Comparison of ENCODE assay signal across 32 cellular contexts in genomic region chr7:120864146-120864920, GRCh38. TPM values are rescaled to one million over a fixed set of nuclear protein-coding genes. Genes with fewer than 3 reads are reported as not detected.
A peak's percentile ranks its signal among the peaks of the same experiment; 100 is the strongest.
DNase-seq lines count a peak whose midpoint lies in the region; ATAC-seq lines count a peak whose summit lies in the region.
"Had no signal": no experiment of that assay in that cellular context is flagged by ENCODE, and none has a peak within 500 bp of the region (broad histone marks: within the 10 kb centered on the region; RNA-seq: fewer than 3 reads in every experiment).

No MANE protein-coding gene starts in this region.

- no peak overlapping the region for H3K4me3 ChIP-seq in SJCRH30
- H3K4me3 ChIP-seq: ascending aorta, esophagus squamous epithelium, hepatocyte, MG63, prostate gland, sigmoid colon, vagina had no signal

- H3K36me3 Mint-ChIP-seq in activated CD4-positive, alpha-beta T cell treated with anti-CD3 and anti-CD28 coated beads, Interleukin-2, amount 10 ng/mL, durations not matched to agents 24 days and 14 days (ENCODE audit: low read depth): no peaks in the 10 kb centered on the region
- H3K36me3 Mint-ChIP-seq: activated CD4-positive, alpha-beta memory T cell treated with anti-CD3 and anti-CD28 coated beads for 36 hours; activated naive CD8-positive, alpha-beta T cell; CD4-positive, alpha-beta memory T cell; memory B cell; stimulated activated memory B cell treated with anti-CD40 and anti-IgM and Interleukin-4, amounts not matched to agents 10 μg/mL and 1 μg/mL and 100 μg/mL, for 72 hours had no signal

- peaks cover 46% of the 10 kb centered on the region for H3K4me1 ChIP-seq in SJCRH30
- H3K4me1 ChIP-seq: ascending aorta, esophagus squamous epithelium, prostate gland, sigmoid colon, vagina had no signal

- ATAC-seq in GM18867 (IDR thresholded peaks at IDR 0.05; ENCODE audit: unreplicated experiment) (no peak), GM19463 (IDR thresholded peaks at IDR 0.05; ENCODE audit: unreplicated experiment) (no peak), GM21737 (IDR thresholded peaks at IDR 0.05; ENCODE audit: unreplicated experiment) (no peak), HG03469 (IDR thresholded peaks at IDR 0.05; ENCODE audit: unreplicated experiment) (no peak)
- ATAC-seq: HCT116; left lobe of liver; stimulated activated memory B cell treated with anti-CD40 and anti-IgM and Interleukin-4, amounts not matched to agents 10 μg/mL and 1 μg/mL and 100 μg/mL, for 72 hours had no signal

- no peak overlapping the region for H3K27ac Mint-ChIP-seq in activated CD4-positive, alpha-beta T cell treated with anti-CD3 and anti-CD28 coated beads, Interleukin-2, amount 10 ng/mL, durations not matched to agents 24 days and 14 days
- H3K27ac Mint-ChIP-seq: activated B cell treated with CpG ODN at 0.5 μM for 24 hours; activated CD4-positive, alpha-beta memory T cell treated with anti-CD3 and anti-CD28 coated beads for 36 hours; activated naive CD8-positive, alpha-beta T cell; CD4-positive, alpha-beta memory T cell; memory B cell; stimulated activated memory B cell treated with anti-CD40 and anti-IgM and Interleukin-4, amounts not matched to agents 10 μg/mL and 1 μg/mL and 100 μg/mL, for 72 hours had no signal

- H3K27me3 Mint-ChIP-seq in activated CD4-positive, alpha-beta T cell treated with anti-CD3 and anti-CD28 coated beads, Interleukin-2, amount 10 ng/mL, durations not matched to agents 24 days and 14 days: peaks cover 30% of the 10 kb centered on the region

- peak; percentile 25 for DNase-seq in activated CD4-positive, alpha-beta T cell treated with anti-CD3 and anti-CD28 coated beads, Interleukin-2, amount 10 ng/mL, durations not matched to agents 24 days and 14 days
- no peak for DNase-seq in activated CD4-positive, alpha-beta T cell treated with anti-CD3 and anti-CD28 coated beads, Interleukin-2, amount 50 U/mL, for 48 hours
- DNase-seq in SJCRH30: peak; percentile 27 to 52
- DNase-seq in kidney tubule cell (ENCODE audit: low spot score): peak; percentile 57
- DNase-seq: activated B cell treated with CpG ODN at 0.5 μM for 24 hours; activated CD4-positive, alpha-beta memory T cell treated with anti-CD3 and anti-CD28 coated beads for 36 hours; AML-193; CD4-positive, alpha-beta memory T cell; dermis blood vessel endothelial cell; esophagus squamous epithelium; KBM-7; MG63; NCI-H1417 treated with DMSO at 0.1 percent for 48 hours; NCI-H2107; NCI-H510A treated with DMSO at 0.1 percent for 48 hours; sigmoid colon; stimulated activated CD4-positive, alpha-beta T cell treated with anti-CD3 and anti-CD28 coated beads, Interleukin-4, amount 100 ng/mL, for 4 hours; T-helper 1 cell had no signal

- H3K4me3 Mint-ChIP-seq in activated CD4-positive, alpha-beta T cell treated with anti-CD3 and anti-CD28 coated beads, Interleukin-2, amount 10 ng/mL, durations not matched to agents 24 days and 14 days: no peak overlapping the region
- H3K4me3 Mint-ChIP-seq: activated B cell treated with CpG ODN at 0.5 μM for 24 hours; activated CD4-positive, alpha-beta memory T cell treated with anti-CD3 and anti-CD28 coated beads for 36 hours; activated naive CD8-positive, alpha-beta T cell; CD4-positive, alpha-beta memory T cell; memory B cell; stimulated activated memory B cell treated with anti-CD40 and anti-IgM and Interleukin-4, amounts not matched to agents 10 μg/mL and 1 μg/mL and 100 μg/mL, for 72 hours had no signal

- H3K27me3 ChIP-seq in SJCRH30: no peaks in the 10 kb centered on the region
- H3K27me3 ChIP-seq: ascending aorta, esophagus squamous epithelium, hepatocyte, MG63, sigmoid colon, vagina had no signal

- H3K4me1 Mint-ChIP-seq in activated CD4-positive, alpha-beta T cell treated with anti-CD3 and anti-CD28 coated beads, Interleukin-2, amount 10 ng/mL, durations not matched to agents 24 days and 14 days: no peaks in the 10 kb centered on the region
- H3K4me1 Mint-ChIP-seq: activated B cell treated with CpG ODN at 0.5 μM for 24 hours; CD4-positive, alpha-beta memory T cell; stimulated activated memory B cell treated with anti-CD40 and anti-IgM and Interleukin-4, amounts not matched to agents 10 μg/mL and 1 μg/mL and 100 μg/mL, for 72 hours had no signal

- no peaks in the 10 kb centered on the region for H3K36me3 ChIP-seq in SJCRH30
- H3K36me3 ChIP-seq: ascending aorta, esophagus squamous epithelium, MG63, neutrophil, prostate gland, sigmoid colon, vagina had no signal

- peak overlapping the region; percentile 64 for H3K27ac ChIP-seq in SJCRH30
- H3K27ac ChIP-seq: ascending aorta, esophagus squamous epithelium, hepatocyte, neutrophil, prostate gland, sigmoid colon, vagina had no signal

- intact Hi-C loops in activated CD4-positive, alpha-beta T cell treated with anti-CD3 and anti-CD28 coated beads, Interleukin-2, amount 10 ng/mL, durations not matched to agents 24 days and 14 days (cut with micrococcal nuclease): no loop called here

- no peaks in the 10 kb centered on the region for H3K9me3 ChIP-seq in SJCRH30 (replicated peaks)
- H3K9me3 ChIP-seq: ascending aorta, esophagus squamous epithelium, MG63, neutrophil, prostate gland, sigmoid colon, vagina had no signal

- H3K9me3 Mint-ChIP-seq in activated CD4-positive, alpha-beta T cell treated with anti-CD3 and anti-CD28 coated beads, Interleukin-2, amount 10 ng/mL, durations not matched to agents 24 days and 14 days: no peaks in the 10 kb centered on the region
- H3K9me3 Mint-ChIP-seq: activated B cell treated with CpG ODN at 0.5 μM for 24 hours; activated CD4-positive, alpha-beta memory T cell treated with anti-CD3 and anti-CD28 coated beads for 36 hours; memory B cell; stimulated activated memory B cell treated with anti-CD40 and anti-IgM and Interleukin-4, amounts not matched to agents 10 μg/mL and 1 μg/mL and 100 μg/mL, for 72 hours had no signal

RNA-seq across cellular contexts. Expression of gene TSPAN12, which starts 6.4 kb away (rescaled TPM):
- total RNA-seq in activated CD4-positive, alpha-beta T cell treated with anti-CD3 and anti-CD28 coated beads, Interleukin-2, amount 10 ng/mL, durations not matched to agents 24 days and 14 days: not detected in 2 replicates
- total RNA-seq in SJCRH30 (2014; rRNA removed; shearing (Covaris generic)): 114 and 123 TPM in 2 replicates
- total RNA-seq: activated B cell treated with CpG ODN at 0.5 μM for 24 hours; activated CD4-positive, alpha-beta memory T cell treated with anti-CD3 and anti-CD28 coated beads for 36 hours; CD4-positive, alpha-beta memory T cell had no signal

Comparison
In these comparisons a context has a peak if more than half of its experiments do, and no peak if none do; other contexts are left out.
1. DNase-seq: peak in activated CD4-positive, alpha-beta T cell treated with anti-CD3 and anti-CD28 coated beads, Interleukin-2, amount 10 ng/mL, durations not matched to agents 24 days and 14 days (single experiment), SJCRH30 (2 of 2) and kidney tubule cell (single experiment); none in activated CD4-positive, alpha-beta T cell treated with anti-CD3 and anti-CD28 coated beads, Interleukin-2, amount 50 U/mL, for 48 hours (0 of 2).
2. RNA of gene TSPAN12, which starts 6.4 kb away (total RNA-seq): 114 to 123 TPM in SJCRH30; not detected in activated CD4-positive, alpha-beta T cell treated with anti-CD3 and anti-CD28 coated beads, Interleukin-2, amount 10 ng/mL, durations not matched to agents 24 days and 14 days; every median in the first group is over 100 times any median in the second.